18 cellular contexts compared by ENCODE assay signal in the genomic region with DNA sequence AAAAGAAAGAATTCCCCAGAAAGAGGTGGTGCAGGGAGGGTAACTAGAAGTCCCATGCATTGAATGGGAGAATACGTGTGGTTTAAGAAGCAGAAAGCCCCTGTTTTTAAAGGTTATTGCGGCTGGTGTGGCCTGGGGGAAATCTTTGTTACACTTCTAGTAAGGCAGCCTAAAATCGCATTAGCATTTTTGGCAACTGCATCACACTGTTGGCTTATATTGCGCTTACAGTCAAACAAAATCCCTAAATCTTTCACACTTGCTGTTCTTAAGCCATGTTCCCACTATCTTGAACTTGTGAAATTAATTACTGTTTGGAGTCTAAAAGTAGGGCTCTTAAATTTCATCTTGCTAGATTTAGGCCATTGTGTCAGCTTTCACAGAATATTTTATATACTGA.
"Had no signal": no experiment of that assay in that cellular context is flagged by ENCODE, and none has a peak within 500 bp of the region (broad histone marks: within the 10 kb centered on the region; RNA-seq: fewer than 3 reads in every experiment).

No MANE protein-coding gene starts in this region.

- H3K27me3 ChIP-seq: left lung, tibial artery had no signal

- ATAC-seq: left lung; natural killer cell; stimulated activated naive B cell treated with anti-CD40 and anti-IgM and Interleukin-4, amounts not matched to agents 10 μg/mL and 1 μg/mL and 100 μg/mL, for 72 hours had no signal

- H3K9me3 ChIP-seq: left lung, prostate gland, tibial artery had no signal

- FAIRE-seq: bronchial epithelial cell, kidney had no signal

- H3K4me3 ChIP-seq: left lung, prostate gland, tibial artery had no signal

- H3K4me1 ChIP-seq: left lung, prostate gland, tibial artery had no signal

- H3K27ac ChIP-seq: left lung, tibial artery had no signal

- DNase-seq: activated CD4-positive, alpha-beta T cell treated with anti-CD3 and anti-CD28 coated beads for 1 hour; activated CD4-positive, alpha-beta T cell treated with anti-CD3 and anti-CD28 coated beads, Interleukin-2, amount 50 U/mL, for 4 hours; activated naive CD4-positive, alpha-beta T cell; activated naive CD8-positive, alpha-beta T cell treated with anti-CD3 and anti-CD28 coated beads, Interleukin-2, amount 10 ng/mL, durations not matched to agents 7 days and 5 days; activated T-cell treated with anti-CD3 and anti-CD28 coated beads for 4 hours; dermis blood vessel endothelial cell; hippocampal formation; kidney; left lung; mesendoderm; natural killer cell; occipital lobe; stimulated activated CD4-positive, alpha-beta T cell treated with anti-CD3 and anti-CD28 coated beads, Interleukin-12 subunit alpha, Interleukin-12 subunit beta, amount 100 ng/mL, for 4 hours; stimulated activated naive B cell treated with anti-CD40 and anti-IgM and Interleukin-4, amounts not matched to agents 10 μg/mL and 1 μg/mL and 100 μg/mL, for 72 hours; T-helper 9 cell; tibial artery had no signal

- H3K36me3 ChIP-seq: left lung, prostate gland, tibial artery had no signal
